Comparison of ENCODE assay signal across 10 cellular contexts in genomic region chr10:69217119-69217754, GRCh38. TPM values are rescaled to one million over a fixed set of nuclear protein-coding genes. Genes with fewer than 3 reads are reported as not detected.
A peak's percentile ranks its signal among the peaks of the same experiment; 100 is the strongest.
DNase-seq lines count a peak whose midpoint lies in the region; ATAC-seq, FAIRE-seq and TF ChIP-seq lines count a peak whose summit lies in the region.
"Had no signal": no experiment of that assay in that cellular context is flagged by ENCODE, and none has a peak within 500 bp of the region (broad histone marks: within the 10 kb centered on the region; RNA-seq: fewer than 3 reads in every experiment).

No MANE protein-coding gene starts in this region.

- ATAC-seq in body of pancreas (peak; percentile 68), left lung (peak; percentile 61)

- peaks cover 42% of the 10 kb centered on the region for H3K4me1 Mint-ChIP-seq in activated T-helper 2 cell treated with anti-CD3 and anti-CD28 coated beads, Interferon-gamma antibody, Interleukin-2, Interleukin-4, amounts not matched to agents 10 μg/mL and 5 μg/mL and 100 μg/mL, durations not matched to agents 14 hours and 24 hours and 36 hours (ENCODE audit: low read depth)

- H3K9me3 ChIP-seq in body of pancreas (no peaks in the 10 kb centered on the region), left lung (no peaks in the 10 kb centered on the region)

- no peak overlapping the region for H3K4me3 Mint-ChIP-seq in activated T-helper 2 cell treated with anti-CD3 and anti-CD28 coated beads, Interferon-gamma antibody, Interleukin-2, Interleukin-4, amounts not matched to agents 10 μg/mL and 5 μg/mL and 100 μg/mL, durations not matched to agents 14 hours and 24 hours and 36 hours (ENCODE audit: low read depth)

- peak; percentile 59 for DNase-seq in AG09309 (ENCODE audit: low read depth)
- peak; percentile 53 for DNase-seq in HTR-8/SVneo (ENCODE audit: insufficient read length, low spot score)
- DNase-seq in body of pancreas: peak in 1 of 4 donors; percentile 21
- no peak for DNase-seq in left lung
- DNase-seq in DMS79 (lab: John Stamatoyannopoulos, UW): no peak
- no peak for DNase-seq in NCI-H146 (lab: John Stamatoyannopoulos, UW)
- DNase-seq in activated T-cell treated with anti-CD3 and anti-CD28 coated beads, Interleukin-2, amount 50 U/mL, for 1 hour: no peak
- DNase-seq in activated T-helper 2 cell treated with anti-CD3 and anti-CD28 coated beads, Interferon-gamma antibody, Interleukin-2, Interleukin-4, amounts not matched to agents 10 μg/mL and 5 μg/mL and 100 μg/mL, durations not matched to agents 14 hours and 24 hours and 36 hours (ENCODE audit: low spot score): no peak
- DNase-seq: activated CD4-positive, alpha-beta T cell treated with anti-CD3 and anti-CD28 coated beads for 4 hours; COR-L47 had no signal

- intact Hi-C loops in body of pancreas (cut with DNase I): no loop called here
- intact Hi-C loops in left lung (cut with DNase I): no loop called here
- intact Hi-C loops in activated T-helper 2 cell treated with anti-CD3 and anti-CD28 coated beads, Interferon-gamma antibody, Interleukin-2, Interleukin-4, amounts not matched to agents 10 μg/mL and 5 μg/mL and 100 μg/mL, durations not matched to agents 14 hours and 24 hours and 36 hours (cut with micrococcal nuclease): no loop called here

- peaks cover 5% of the 10 kb centered on the region for H3K9me3 Mint-ChIP-seq in activated T-helper 2 cell treated with anti-CD3 and anti-CD28 coated beads, Interferon-gamma antibody, Interleukin-2, Interleukin-4, amounts not matched to agents 10 μg/mL and 5 μg/mL and 100 μg/mL, durations not matched to agents 14 hours and 24 hours and 36 hours

- H3K4me1 ChIP-seq in body of pancreas (peaks cover 11% of the 10 kb centered on the region), left lung (peaks cover 0 to 36% of the 10 kb centered on the region in 2 donors)

- TF ChIP-seq POLR2A in body of pancreas (IDR thresholded peaks at IDR 0.05): no peak

- peaks cover 3% of the 10 kb centered on the region for H3K36me3 Mint-ChIP-seq in activated T-helper 2 cell treated with anti-CD3 and anti-CD28 coated beads, Interferon-gamma antibody, Interleukin-2, Interleukin-4, amounts not matched to agents 10 μg/mL and 5 μg/mL and 100 μg/mL, durations not matched to agents 14 hours and 24 hours and 36 hours (ENCODE audit: low read depth)

- no peak for FAIRE-seq in HTR-8/SVneo (lab: Jason Lieb, UNC)

- no peak overlapping the region for H3K27ac Mint-ChIP-seq in activated T-helper 2 cell treated with anti-CD3 and anti-CD28 coated beads, Interferon-gamma antibody, Interleukin-2, Interleukin-4, amounts not matched to agents 10 μg/mL and 5 μg/mL and 100 μg/mL, durations not matched to agents 14 hours and 24 hours and 36 hours

- WGBS in body of pancreas, 2 donors: 47 to 51% methylated on average over 4 of the region's 4 CpGs

- TF ChIP-seq CTCF in AG09309 (IDR thresholded peaks at IDR 0.05; ENCODE audit: control insufficient read depth, insufficient read depth, low read depth, low read length, missing control alignments) (no peak), body of pancreas (IDR thresholded peaks at IDR 0.05) (no peak), left lung (IDR thresholded peaks at IDR 0.05) (no peak)

- H3K27ac ChIP-seq in body of pancreas (peak overlapping the region; percentile 10 to 76 (median 62)), left lung (peak overlapping the region in 1 of 2 donors; percentile 28)

- H3K27me3 ChIP-seq in body of pancreas (no peaks in the 10 kb centered on the region), left lung (no peaks in the 10 kb centered on the region)

- H3K4me3 ChIP-seq in AG09309 (ENCODE audit: control insufficient read depth, low read depth, low read length) (no peak overlapping the region), body of pancreas (no peak overlapping the region), left lung (no peak overlapping the region)

- H3K27me3 Mint-ChIP-seq in activated T-helper 2 cell treated with anti-CD3 and anti-CD28 coated beads, Interferon-gamma antibody, Interleukin-2, Interleukin-4, amounts not matched to agents 10 μg/mL and 5 μg/mL and 100 μg/mL, durations not matched to agents 14 hours and 24 hours and 36 hours (ENCODE audit: low read depth): no peaks in the 10 kb centered on the region

- no peaks in the 10 kb centered on the region for H3K36me3 ChIP-seq in body of pancreas (replicated peaks in 1 of 2; ENCODE audit: insufficient read depth in 1 of 2, low read depth in 2 of 2)
- no peaks in the 10 kb centered on the region for H3K36me3 ChIP-seq in left lung

RNA-seq across cellular contexts. Expression of gene HKDC1, which starts 2.9 kb away (rescaled TPM):
- total RNA-seq in body of pancreas (10 to 100 TPM in 1 of 2 donors, 1 to 10 TPM in 1; 6.7 to 13.5 TPM), left lung (1 to 10 TPM; 4.5 to 9.7 TPM)
- 0.09 and 0.11 TPM in 2 replicates for total RNA-seq in activated T-helper 2 cell treated with anti-CD3 and anti-CD28 coated beads, Interferon-gamma antibody, Interleukin-2, Interleukin-4, amounts not matched to agents 10 μg/mL and 5 μg/mL and 100 μg/mL, durations not matched to agents 14 hours and 24 hours and 36 hours

RNA-seq across cellular contexts. Expression of gene SUPV3L1, which starts 37.2 kb away (rescaled TPM):
- total RNA-seq in body of pancreas (10 to 100 TPM; 10.9 to 25.1 TPM), left lung (10 to 100 TPM; 15.8 to 22.3 TPM)
- 52.8 and 53.1 TPM in 2 replicates for total RNA-seq in activated T-helper 2 cell treated with anti-CD3 and anti-CD28 coated beads, Interferon-gamma antibody, Interleukin-2, Interleukin-4, amounts not matched to agents 10 μg/mL and 5 μg/mL and 100 μg/mL, durations not matched to agents 14 hours and 24 hours and 36 hours

Comparison
In these comparisons a context has a peak if more than half of its experiments do, and no peak if none do; other contexts are left out.
1. DNase-seq: peak in AG09309 (single experiment) and HTR-8/SVneo (single experiment); none in left lung (0 of 2), DMS79 (single experiment), NCI-H146 (single experiment), activated T-cell treated with anti-CD3 and anti-CD28 coated beads, Interleukin-2, amount 50 U/mL, for 1 hour (single experiment) and activated T-helper 2 cell treated with anti-CD3 and anti-CD28 coated beads, Interferon-gamma antibody, Interleukin-2, Interleukin-4, amounts not matched to agents 10 μg/mL and 5 μg/mL and 100 μg/mL, durations not matched to agents 14 hours and 24 hours and 36 hours (single experiment).